ENCODE assay signal across 1 cellular context in the genomic region with DNA sequence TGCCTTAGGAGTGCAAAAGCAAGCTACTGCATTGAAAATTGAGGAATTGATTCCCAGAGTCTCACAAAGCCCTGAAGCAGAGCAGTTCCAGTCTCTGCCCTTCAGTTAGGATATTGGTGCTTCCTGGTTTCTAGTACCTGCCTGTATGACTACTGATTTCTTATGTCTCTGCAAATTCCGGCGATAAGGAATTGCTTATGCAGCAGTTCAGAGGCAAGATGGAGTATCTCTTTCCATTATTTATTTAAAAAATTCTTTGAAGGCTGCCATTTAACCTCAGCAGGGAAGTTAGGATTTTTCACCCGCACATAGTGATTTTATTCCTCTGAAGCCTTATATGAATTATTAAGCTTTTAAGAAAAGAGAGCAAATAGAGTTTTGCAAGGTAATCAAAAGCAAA.
TF ChIP-seq lines count a peak whose summit lies in the region.

No MANE protein-coding gene starts in this region.

TF ChIP-seq in GM23338, 12 proteins besides CTCF, POLR2A, EP300 and RAD21:
- TF ChIP-seq, protein P1, sequence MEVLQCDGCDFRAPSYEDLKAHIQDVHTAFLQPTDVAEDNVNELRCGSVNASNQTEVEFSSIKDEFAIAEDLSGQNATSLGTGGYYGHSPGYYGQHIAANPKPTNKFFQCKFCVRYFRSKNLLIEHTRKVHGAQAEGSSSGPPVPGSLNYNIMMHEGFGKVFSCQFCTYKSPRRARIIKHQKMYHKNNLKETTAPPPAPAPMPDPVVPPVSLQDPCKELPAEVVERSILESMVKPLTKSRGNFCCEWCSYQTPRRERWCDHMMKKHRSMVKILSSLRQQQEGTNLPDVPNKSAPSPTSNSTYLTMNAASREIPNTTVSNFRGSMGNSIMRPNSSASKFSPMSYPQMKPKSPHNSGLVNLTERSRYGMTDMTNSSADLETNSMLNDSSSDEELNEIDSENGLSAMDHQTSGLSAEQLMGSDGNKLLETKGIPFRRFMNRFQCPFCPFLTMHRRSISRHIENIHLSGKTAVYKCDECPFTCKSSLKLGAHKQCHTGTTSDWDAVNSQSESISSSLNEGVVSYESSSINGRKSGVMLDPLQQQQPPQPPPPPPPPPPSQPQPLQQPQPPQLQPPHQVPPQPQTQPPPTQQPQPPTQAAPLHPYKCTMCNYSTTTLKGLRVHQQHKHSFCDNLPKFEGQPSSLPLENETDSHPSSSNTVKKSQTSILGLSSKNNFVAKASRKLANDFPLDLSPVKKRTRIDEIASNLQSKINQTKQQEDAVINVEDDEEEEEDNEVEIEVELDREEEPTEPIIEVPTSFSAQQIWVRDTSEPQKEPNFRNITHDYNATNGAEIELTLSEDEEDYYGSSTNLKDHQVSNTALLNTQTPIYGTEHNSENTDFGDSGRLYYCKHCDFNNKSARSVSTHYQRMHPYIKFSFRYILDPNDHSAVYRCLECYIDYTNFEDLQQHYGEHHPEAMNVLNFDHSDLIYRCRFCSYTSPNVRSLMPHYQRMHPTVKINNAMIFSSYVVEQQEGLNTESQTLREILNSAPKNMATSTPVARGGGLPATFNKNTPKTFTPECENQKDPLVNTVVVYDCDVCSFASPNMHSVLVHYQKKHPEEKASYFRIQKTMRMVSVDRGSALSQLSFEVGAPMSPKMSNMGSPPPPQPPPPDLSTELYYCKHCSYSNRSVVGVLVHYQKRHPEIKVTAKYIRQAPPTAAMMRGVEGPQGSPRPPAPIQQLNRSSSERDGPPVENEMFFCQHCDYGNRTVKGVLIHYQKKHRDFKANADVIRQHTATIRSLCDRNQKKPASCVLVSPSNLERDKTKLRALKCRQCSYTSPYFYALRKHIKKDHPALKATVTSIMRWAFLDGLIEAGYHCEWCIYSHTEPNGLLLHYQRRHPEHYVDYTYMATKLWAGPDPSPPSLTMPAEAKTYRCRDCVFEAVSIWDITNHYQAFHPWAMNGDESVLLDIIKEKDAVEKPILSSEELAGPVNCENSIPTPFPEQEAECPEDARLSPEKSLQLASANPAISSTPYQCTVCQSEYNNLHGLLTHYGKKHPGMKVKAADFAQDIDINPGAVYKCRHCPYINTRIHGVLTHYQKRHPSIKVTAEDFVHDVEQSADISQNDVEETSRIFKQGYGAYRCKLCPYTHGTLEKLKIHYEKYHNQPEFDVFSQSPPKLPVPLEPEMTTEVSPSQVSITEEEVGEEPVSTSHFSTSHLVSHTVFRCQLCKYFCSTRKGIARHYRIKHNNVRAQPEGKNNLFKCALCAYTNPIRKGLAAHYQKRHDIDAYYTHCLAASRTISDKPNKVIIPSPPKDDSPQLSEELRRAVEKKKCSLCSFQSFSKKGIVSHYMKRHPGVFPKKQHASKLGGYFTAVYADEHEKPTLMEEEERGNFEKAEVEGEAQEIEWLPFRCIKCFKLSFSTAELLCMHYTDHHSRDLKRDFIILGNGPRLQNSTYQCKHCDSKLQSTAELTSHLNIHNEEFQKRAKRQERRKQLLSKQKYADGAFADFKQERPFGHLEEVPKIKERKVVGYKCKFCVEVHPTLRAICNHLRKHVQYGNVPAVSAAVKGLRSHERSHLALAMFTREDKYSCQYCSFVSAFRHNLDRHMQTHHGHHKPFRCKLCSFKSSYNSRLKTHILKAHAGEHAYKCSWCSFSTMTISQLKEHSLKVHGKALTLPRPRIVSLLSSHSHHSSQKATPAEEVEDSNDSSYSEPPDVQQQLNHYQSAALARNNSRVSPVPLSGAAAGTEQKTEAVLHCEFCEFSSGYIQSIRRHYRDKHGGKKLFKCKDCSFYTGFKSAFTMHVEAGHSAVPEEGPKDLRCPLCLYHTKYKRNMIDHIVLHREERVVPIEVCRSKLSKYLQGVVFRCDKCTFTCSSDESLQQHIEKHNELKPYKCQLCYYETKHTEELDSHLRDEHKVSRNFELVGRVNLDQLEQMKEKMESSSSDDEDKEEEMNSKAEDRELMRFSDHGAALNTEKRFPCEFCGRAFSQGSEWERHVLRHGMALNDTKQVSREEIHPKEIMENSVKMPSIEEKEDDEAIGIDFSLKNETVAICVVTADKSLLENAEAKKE (CRISPR knock-in tag; IDR thresholded peaks at IDR 0.05) = no peak
- TF ChIP-seq CREB1 (CRISPR knock-in tag; IDR thresholded peaks at IDR 0.05; ENCODE audit: low read depth) = no peak
- TF ChIP-seq POLR2AphosphoS5 (IDR thresholded peaks at IDR 0.05; ENCODE audit: low read depth) = no peak
- TF ChIP-seq NANOG (IDR thresholded peaks at IDR 0.05; ENCODE audit: borderline replicate concordance) = no peak
- no peak for TF ChIP-seq EZH2phosphoT487 (IDR thresholded peaks at IDR 0.05; ENCODE audit: unreplicated experiment)
- TF ChIP-seq, protein P2, sequence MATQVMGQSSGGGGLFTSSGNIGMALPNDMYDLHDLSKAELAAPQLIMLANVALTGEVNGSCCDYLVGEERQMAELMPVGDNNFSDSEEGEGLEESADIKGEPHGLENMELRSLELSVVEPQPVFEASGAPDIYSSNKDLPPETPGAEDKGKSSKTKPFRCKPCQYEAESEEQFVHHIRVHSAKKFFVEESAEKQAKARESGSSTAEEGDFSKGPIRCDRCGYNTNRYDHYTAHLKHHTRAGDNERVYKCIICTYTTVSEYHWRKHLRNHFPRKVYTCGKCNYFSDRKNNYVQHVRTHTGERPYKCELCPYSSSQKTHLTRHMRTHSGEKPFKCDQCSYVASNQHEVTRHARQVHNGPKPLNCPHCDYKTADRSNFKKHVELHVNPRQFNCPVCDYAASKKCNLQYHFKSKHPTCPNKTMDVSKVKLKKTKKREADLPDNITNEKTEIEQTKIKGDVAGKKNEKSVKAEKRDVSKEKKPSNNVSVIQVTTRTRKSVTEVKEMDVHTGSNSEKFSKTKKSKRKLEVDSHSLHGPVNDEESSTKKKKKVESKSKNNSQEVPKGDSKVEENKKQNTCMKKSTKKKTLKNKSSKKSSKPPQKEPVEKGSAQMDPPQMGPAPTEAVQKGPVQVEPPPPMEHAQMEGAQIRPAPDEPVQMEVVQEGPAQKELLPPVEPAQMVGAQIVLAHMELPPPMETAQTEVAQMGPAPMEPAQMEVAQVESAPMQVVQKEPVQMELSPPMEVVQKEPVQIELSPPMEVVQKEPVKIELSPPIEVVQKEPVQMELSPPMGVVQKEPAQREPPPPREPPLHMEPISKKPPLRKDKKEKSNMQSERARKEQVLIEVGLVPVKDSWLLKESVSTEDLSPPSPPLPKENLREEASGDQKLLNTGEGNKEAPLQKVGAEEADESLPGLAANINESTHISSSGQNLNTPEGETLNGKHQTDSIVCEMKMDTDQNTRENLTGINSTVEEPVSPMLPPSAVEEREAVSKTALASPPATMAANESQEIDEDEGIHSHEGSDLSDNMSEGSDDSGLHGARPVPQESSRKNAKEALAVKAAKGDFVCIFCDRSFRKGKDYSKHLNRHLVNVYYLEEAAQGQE (IDR thresholded peaks at IDR 0.05; ENCODE audit: unreplicated experiment) = no peak
- no peak for TF ChIP-seq JUNB (IDR thresholded peaks at IDR 0.05; ENCODE audit: unreplicated experiment)
- no peak for TF ChIP-seq ZNF114 (CRISPR knock-in tag; IDR thresholded peaks at IDR 0.05)
- TF ChIP-seq, protein P3, sequence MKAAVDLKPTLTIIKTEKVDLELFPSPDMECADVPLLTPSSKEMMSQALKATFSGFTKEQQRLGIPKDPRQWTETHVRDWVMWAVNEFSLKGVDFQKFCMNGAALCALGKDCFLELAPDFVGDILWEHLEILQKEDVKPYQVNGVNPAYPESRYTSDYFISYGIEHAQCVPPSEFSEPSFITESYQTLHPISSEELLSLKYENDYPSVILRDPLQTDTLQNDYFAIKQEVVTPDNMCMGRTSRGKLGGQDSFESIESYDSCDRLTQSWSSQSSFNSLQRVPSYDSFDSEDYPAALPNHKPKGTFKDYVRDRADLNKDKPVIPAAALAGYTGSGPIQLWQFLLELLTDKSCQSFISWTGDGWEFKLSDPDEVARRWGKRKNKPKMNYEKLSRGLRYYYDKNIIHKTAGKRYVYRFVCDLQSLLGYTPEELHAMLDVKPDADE (IDR thresholded peaks at IDR 0.05) = no peak
- TF ChIP-seq EZH2 (IDR thresholded peaks at IDR 0.05; ENCODE audit: low read depth, unreplicated experiment) = no peak
- no peak for TF ChIP-seq STAT1 (IDR thresholded peaks at IDR 0.05; ENCODE audit: unreplicated experiment)
- no peak for TF ChIP-seq ZNF331 (CRISPR knock-in tag; IDR thresholded peaks at IDR 0.05; ENCODE audit: low read depth)
